22 cellular contexts compared by ENCODE assay signal in the genomic region with DNA sequence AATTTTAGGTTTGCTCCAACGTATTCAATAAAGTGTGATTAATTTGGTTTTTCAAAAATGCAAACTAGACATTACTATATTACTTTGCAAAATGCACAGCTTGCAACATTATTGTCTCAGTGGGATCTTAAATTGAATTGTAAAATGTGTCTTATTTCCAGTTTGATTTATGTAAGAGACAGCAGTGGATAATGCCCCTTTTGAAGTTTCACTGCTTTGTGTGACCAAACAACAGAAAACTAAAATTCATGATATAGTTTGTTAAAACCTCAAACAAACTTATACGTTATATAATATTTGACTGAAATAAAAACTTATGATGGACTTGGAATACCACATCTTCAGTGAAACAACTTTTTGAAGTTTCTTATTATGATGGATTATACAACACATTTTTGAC.
"Had no signal": no experiment of that assay in that cellular context is flagged by ENCODE, and none has a peak within 500 bp of the region (broad histone marks: within the 10 kb centered on the region; RNA-seq: fewer than 3 reads in every experiment).

No MANE protein-coding gene starts in this region.

- DNase-seq: hippocampal formation; kidney; left colon; left lung; mesendoderm; naive B cell; natural killer cell; ovary; stimulated activated CD4-positive, alpha-beta T cell treated with anti-CD3 and anti-CD28 coated beads, Interleukin-1b, Interleukin-23, amount 100 ng/mL, for 48 hours; stimulated activated CD4-positive, alpha-beta T cell treated with anti-CD3 and anti-CD28 coated beads, Interleukin-2, amount 100 ng/mL, for 48 hours; stimulated activated CD4-positive, alpha-beta T cell treated with anti-CD3 and anti-CD28 coated beads, Interleukin-4, amount 100 ng/mL, for 4 hours; stimulated activated CD8-positive, alpha-beta memory T cell treated with anti-CD3 and anti-CD28 coated beads, Interleukin-4, amount 100 ng/mL, for 48 hours; stimulated activated naive CD4-positive, alpha-beta T cell treated with Interleukin-2 at 50 U/mL for 16 hours; stimulated activated naive CD8-positive, alpha-beta T cell treated with anti-CD3 and anti-CD28 coated beads, Interleukin-15, amount 100 ng/mL, for 72 hours; substantia nigra; uterus had no signal

- H3K27me3 ChIP-seq: left lung, ovary, right atrium auricular region, tibial nerve, uterus had no signal

- H3K4me1 ChIP-seq: right atrium auricular region, tibial nerve, uterus had no signal

- H3K36me3 ChIP-seq: left lung, ovary, right atrium auricular region, tibial nerve, uterus had no signal

- H3K27ac ChIP-seq: left lung, ovary, right atrium auricular region, skin epidermis, tibial nerve, uterus had no signal

- FAIRE-seq: kidney had no signal

- ATAC-seq: left colon; left lung; natural killer cell; sciatic nerve; stimulated activated memory B cell treated with anti-CD40 and anti-IgM and Interleukin-4, amounts not matched to agents 10 μg/mL and 1 μg/mL and 100 μg/mL, for 72 hours; stimulated activated naive CD8-positive, alpha-beta T cell treated with anti-CD3 and anti-CD28 coated beads, Interleukin-15, amount 100 ng/mL, for 72 hours had no signal

- H3K4me3 ChIP-seq: left lung, lung, ovary, right atrium auricular region, skin epidermis, tibial nerve, uterus had no signal

- H3K9me3 ChIP-seq: left lung, ovary, right atrium auricular region, tibial nerve, uterus had no signal
